In genomic region chr12:107167756-107168155, GRCh38 we compare ENCODE assay signal across 27 cellular contexts.
"Had no signal": no experiment of that assay in that cellular context is flagged by ENCODE, and none has a peak within 500 bp of the region (broad histone marks: within the 10 kb centered on the region; RNA-seq: fewer than 3 reads in every experiment).

No MANE protein-coding gene starts in this region.

- H3K9ac ChIP-seq: neural progenitor cell had no signal

- H3K27ac ChIP-seq: left lung, lower lobe of right lung, neural progenitor cell, neutrophil, skin epidermis, stomach, testis, thyroid gland, transverse colon, upper lobe of left lung, vagina had no signal

- ATAC-seq: left colon; left lung; lower lobe of right lung; natural killer cell; right cardiac atrium; sciatic nerve; stimulated activated naive B cell treated with anti-CD40 and anti-IgM and Interleukin-4, amounts not matched to agents 10 μg/mL and 1 μg/mL and 100 μg/mL, for 72 hours; stimulated activated naive CD8-positive, alpha-beta T cell treated with anti-CD3 and anti-CD28 coated beads, Interleukin-15, Interleukin-2, amounts not matched to agents 100 U/mL and 50 U/mL, for 24 hours had no signal

- H3K4me2 ChIP-seq: neural progenitor cell had no signal

- DNase-seq: left colon; left lung; lower lobe of right lung; mammary epithelial cell; mesendoderm; naive B cell; natural killer cell; nephron progenitor cell; occipital lobe; retina; right cardiac atrium; stimulated activated CD4-positive, alpha-beta T cell treated with anti-CD3 and anti-CD28 coated beads, Interleukin-12 subunit alpha, Interleukin-12 subunit beta, amount 100 ng/mL, for 4 hours; stimulated activated CD4-positive, alpha-beta T cell treated with anti-CD3 and anti-CD28 coated beads, Interleukin-15, amount 100 ng/mL, for 24 hours; stimulated activated CD4-positive, alpha-beta T cell treated with anti-CD3 and anti-CD28 coated beads, Interleukin-2, amount 100 ng/mL, for 24 hours; stimulated activated CD4-positive, alpha-beta T cell treated with anti-CD3 and anti-CD28 coated beads, Interleukin-4, amount 100 ng/mL, for 1 hour; stimulated activated naive B cell treated with anti-CD40 and anti-IgM and Interleukin-4, amounts not matched to agents 10 μg/mL and 1 μg/mL and 100 μg/mL, for 72 hours; stimulated activated naive CD8-positive, alpha-beta T cell treated with anti-CD3 and anti-CD28 coated beads, Interleukin-15, Interleukin-2, amounts not matched to agents 100 U/mL and 50 U/mL, for 24 hours; stomach; testis; thyroid gland; transverse colon; upper lobe of left lung had no signal

- H3K4me1 ChIP-seq: left lung, lower lobe of right lung, neural progenitor cell, stomach, testis, transverse colon, upper lobe of left lung, vagina had no signal

- H3K9me3 ChIP-seq: left lung, lower lobe of right lung, neutrophil, stomach, testis, thyroid gland, transverse colon, upper lobe of left lung, vagina had no signal

- H3K36me3 ChIP-seq: left lung, lower lobe of right lung, neural progenitor cell, neutrophil, stomach, thyroid gland, transverse colon, upper lobe of left lung, vagina had no signal

- H3K4me3 ChIP-seq: left lung, lower lobe of right lung, neural progenitor cell, skin epidermis, stomach, testis, thyroid gland, transverse colon, upper lobe of left lung, vagina had no signal

- H3K27me3 ChIP-seq: neural progenitor cell, testis, thyroid gland, upper lobe of left lung, vagina had no signal
